8 cellular contexts compared by ENCODE assay signal in the genomic region with DNA sequence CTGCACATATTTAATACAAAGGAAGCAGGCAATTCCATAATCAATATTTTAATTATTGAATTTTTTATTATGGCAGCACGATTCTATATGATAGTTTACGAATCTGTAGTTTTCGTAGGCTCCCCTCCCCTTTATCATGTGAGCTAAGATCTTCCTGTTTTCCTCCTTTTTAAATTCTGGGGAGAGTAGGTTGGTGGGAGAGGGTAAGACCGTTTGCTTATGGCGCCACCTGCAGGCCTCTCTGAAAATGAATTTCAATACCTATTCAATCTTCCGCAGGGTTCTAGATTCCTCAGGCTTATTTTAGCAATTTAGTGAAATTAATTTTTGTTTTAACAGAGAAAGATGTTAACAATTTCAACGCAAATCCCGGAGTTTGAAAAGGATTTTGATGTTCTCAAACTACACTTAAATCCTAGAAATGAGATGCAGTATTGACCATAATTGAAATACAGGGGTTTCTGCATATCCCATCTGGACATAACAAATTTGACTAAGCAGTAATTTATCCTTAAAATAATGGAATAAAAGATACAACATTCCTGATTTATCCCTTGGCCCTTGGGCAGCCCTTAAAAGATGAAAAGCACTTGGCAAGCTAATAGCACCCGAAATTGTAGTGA. TPM values are rescaled to one million over a fixed set of nuclear protein-coding genes. Genes with fewer than 3 reads are reported as not detected.
A peak's percentile ranks its signal among the peaks of the same experiment; 100 is the strongest.
DNase-seq lines count a peak whose midpoint lies in the region; ATAC-seq and TF ChIP-seq lines count a peak whose summit lies in the region.

No MANE protein-coding gene starts in this region.

- H3K27me3 ChIP-seq in esophagus muscularis mucosa (peaks cover 7 to 81% (median 53%) of the 10 kb centered on the region in 4 donors), osteoblast (ENCODE audit: insufficient read depth, low read length) (peaks cover 6% of the 10 kb centered on the region)

- no peak for TF ChIP-seq POLR2A in esophagus muscularis mucosa (IDR thresholded peaks at IDR 0.05; ENCODE audit: low read depth)

- TF ChIP-seq CTCF in esophagus muscularis mucosa (IDR thresholded peaks at IDR 0.05), result peak; percentile 55 to 67 (median 61)
- peak; percentile 72 for TF ChIP-seq CTCF in osteoblast (IDR thresholded peaks at IDR 0.05; ENCODE audit: extremely low read depth, low read depth, low read length)

- no peak for TF ChIP-seq EP300 in esophagus muscularis mucosa (IDR thresholded peaks at IDR 0.05)

- H3K27ac ChIP-seq in esophagus muscularis mucosa (replicated peaks in 1 of 4) (no peak overlapping the region), osteoblast (ENCODE audit: low read depth, low read length) (no peak overlapping the region)

- H3K4me1 Mint-ChIP-seq in activated naive CD8-positive, alpha-beta T cell treated with anti-CD3 and anti-CD28 coated beads, Interleukin-2, amount 10 ng/mL, durations not matched to agents 7 days and 5 days, result peaks cover 3% of the 10 kb centered on the region
- H3K4me1 Mint-ChIP-seq in activated naive CD8-positive, alpha-beta T cell treated with anti-CD3 and anti-CD28 coated beads for 36 hours, result peaks cover 5% of the 10 kb centered on the region
- no peaks in the 10 kb centered on the region for H3K4me1 Mint-ChIP-seq in T-helper 2 cell treated with Interferon-gamma antibody and Interleukin-4, amounts not matched to agents 5 μg/mL and 100 μg/mL, for 36 hours (ENCODE audit: low read depth)
- no peaks in the 10 kb centered on the region for H3K4me1 Mint-ChIP-seq in stimulated activated memory B cell treated with anti-CD40 and anti-IgM and Interleukin-4, amounts not matched to agents 10 μg/mL and 1 μg/mL and 100 μg/mL, for 72 hours

- H2AFZ ChIP-seq in osteoblast (ENCODE audit: low read length), result no peak overlapping the region

- no peaks in the 10 kb centered on the region for H3K79me2 ChIP-seq in osteoblast (ENCODE audit: insufficient read depth, low read length)

- intact Hi-C loops in esophagus muscularis mucosa (cut with DNase I), result loop anchor here (2.0 kb wide), 1 partner anchor 414 kb away; no protein-coding TSS in a partner anchor

- H3K4me3 Mint-ChIP-seq in activated naive CD8-positive, alpha-beta T cell treated with anti-CD3 and anti-CD28 coated beads, Interleukin-2, amount 10 ng/mL, durations not matched to agents 7 days and 5 days, result no peak overlapping the region
- no peak overlapping the region for H3K4me3 Mint-ChIP-seq in activated naive CD8-positive, alpha-beta T cell treated with anti-CD3 and anti-CD28 coated beads for 36 hours
- H3K4me3 Mint-ChIP-seq in T-helper 2 cell treated with Interferon-gamma antibody and Interleukin-4, amounts not matched to agents 5 μg/mL and 100 μg/mL, for 36 hours, result no peak overlapping the region
- H3K4me3 Mint-ChIP-seq in stimulated activated memory B cell treated with anti-CD40 and anti-IgM and Interleukin-4, amounts not matched to agents 10 μg/mL and 1 μg/mL and 100 μg/mL, for 72 hours, result no peak overlapping the region

- 26% methylated on average over 9 of the region's 9 CpGs for WGBS in esophagus muscularis mucosa

- H3K4me3 ChIP-seq in esophagus muscularis mucosa, result no peak overlapping the region
- no peak overlapping the region for H3K4me3 ChIP-seq in osteoblast (ENCODE audit: insufficient read depth, low read length)

- no peak for DNase-seq in activated naive CD8-positive, alpha-beta T cell treated with anti-CD3 and anti-CD28 coated beads, Interleukin-2, amount 10 ng/mL, durations not matched to agents 7 days and 5 days
- DNase-seq in activated naive CD8-positive, alpha-beta T cell treated with anti-CD3 and anti-CD28 coated beads for 36 hours, result no peak
- DNase-seq in NCI-H1694 (lab: John Stamatoyannopoulos, UW), result peak; percentile 82
- DNase-seq in T-helper 2 cell treated with Interferon-gamma antibody and Interleukin-4, amounts not matched to agents 5 μg/mL and 100 μg/mL, for 36 hours (ENCODE audit: low spot score), result no peak
- DNase-seq in esophagus muscularis mucosa (ENCODE audit: extremely low spot score), result no peak
- peak; percentile 95 for DNase-seq in osteoblast (ENCODE audit: insufficient read length, low spot score, missing footprints)

- peak overlapping the region; percentile 85 for H3K4me2 ChIP-seq in osteoblast (ENCODE audit: insufficient read depth, low read length)

- no peak for ATAC-seq in activated naive CD8-positive, alpha-beta T cell treated with anti-CD3 and anti-CD28 coated beads, Interleukin-2, amount 10 ng/mL, durations not matched to agents 7 days and 5 days (ENCODE audit: low read depth)
- no peak for ATAC-seq in stimulated activated memory B cell treated with anti-CD40 and anti-IgM and Interleukin-4, amounts not matched to agents 10 μg/mL and 1 μg/mL and 100 μg/mL, for 72 hours
- no peak for ATAC-seq in HG02610 (IDR thresholded peaks at IDR 0.05; ENCODE audit: unreplicated experiment)

- no peaks in the 10 kb centered on the region for H3K36me3 Mint-ChIP-seq in activated naive CD8-positive, alpha-beta T cell treated with anti-CD3 and anti-CD28 coated beads, Interleukin-2, amount 10 ng/mL, durations not matched to agents 7 days and 5 days
- no peaks in the 10 kb centered on the region for H3K36me3 Mint-ChIP-seq in activated naive CD8-positive, alpha-beta T cell treated with anti-CD3 and anti-CD28 coated beads for 36 hours
- H3K36me3 Mint-ChIP-seq in T-helper 2 cell treated with Interferon-gamma antibody and Interleukin-4, amounts not matched to agents 5 μg/mL and 100 μg/mL, for 36 hours (ENCODE audit: low read depth), result no peaks in the 10 kb centered on the region
- no peaks in the 10 kb centered on the region for H3K36me3 Mint-ChIP-seq in stimulated activated memory B cell treated with anti-CD40 and anti-IgM and Interleukin-4, amounts not matched to agents 10 μg/mL and 1 μg/mL and 100 μg/mL, for 72 hours

- peaks cover 0 to 4% (median 0%) of the 10 kb centered on the region in 4 donors for H3K9me3 ChIP-seq in esophagus muscularis mucosa
- H3K9me3 ChIP-seq in osteoblast (ENCODE audit: low read depth, low read length), result no peaks in the 10 kb centered on the region

- H3K27ac Mint-ChIP-seq in activated naive CD8-positive, alpha-beta T cell treated with anti-CD3 and anti-CD28 coated beads, Interleukin-2, amount 10 ng/mL, durations not matched to agents 7 days and 5 days, result peak overlapping the region; percentile 67
- H3K27ac Mint-ChIP-seq in activated naive CD8-positive, alpha-beta T cell treated with anti-CD3 and anti-CD28 coated beads for 36 hours, result no peak overlapping the region
- peak overlapping the region; percentile 63 for H3K27ac Mint-ChIP-seq in T-helper 2 cell treated with Interferon-gamma antibody and Interleukin-4, amounts not matched to agents 5 μg/mL and 100 μg/mL, for 36 hours
- no peak overlapping the region for H3K27ac Mint-ChIP-seq in stimulated activated memory B cell treated with anti-CD40 and anti-IgM and Interleukin-4, amounts not matched to agents 10 μg/mL and 1 μg/mL and 100 μg/mL, for 72 hours

- peaks cover 49% of the 10 kb centered on the region for H3K27me3 Mint-ChIP-seq in activated naive CD8-positive, alpha-beta T cell treated with anti-CD3 and anti-CD28 coated beads, Interleukin-2, amount 10 ng/mL, durations not matched to agents 7 days and 5 days
- peaks cover 88% of the 10 kb centered on the region for H3K27me3 Mint-ChIP-seq in activated naive CD8-positive, alpha-beta T cell treated with anti-CD3 and anti-CD28 coated beads for 36 hours
- peaks cover 43% of the 10 kb centered on the region for H3K27me3 Mint-ChIP-seq in T-helper 2 cell treated with Interferon-gamma antibody and Interleukin-4, amounts not matched to agents 5 μg/mL and 100 μg/mL, for 36 hours (ENCODE audit: low read depth)
- H3K27me3 Mint-ChIP-seq in stimulated activated memory B cell treated with anti-CD40 and anti-IgM and Interleukin-4, amounts not matched to agents 10 μg/mL and 1 μg/mL and 100 μg/mL, for 72 hours, result peaks cover 97% of the 10 kb centered on the region

- H3K36me3 ChIP-seq in esophagus muscularis mucosa, result no peaks in the 10 kb centered on the region
- no peaks in the 10 kb centered on the region for H3K36me3 ChIP-seq in osteoblast (ENCODE audit: insufficient read depth, low read length)

- H3K4me1 ChIP-seq in esophagus muscularis mucosa (peaks cover 18 to 28% (median 27%) of the 10 kb centered on the region in 4 donors), osteoblast (ENCODE audit: insufficient read depth, low read length) (peaks cover 17% of the 10 kb centered on the region)

- H4K20me1 ChIP-seq in osteoblast (ENCODE audit: insufficient read depth, low read length), result no peaks in the 10 kb centered on the region

- POLR2A ChIA-PET in activated naive CD8-positive, alpha-beta T cell treated with anti-CD3 and anti-CD28 coated beads, Interleukin-2, amount 10 ng/mL, durations not matched to agents 7 days and 5 days (lab: Charles Lee), result no interaction called here

- no peaks in the 10 kb centered on the region for H3K9me3 Mint-ChIP-seq in activated naive CD8-positive, alpha-beta T cell treated with anti-CD3 and anti-CD28 coated beads, Interleukin-2, amount 10 ng/mL, durations not matched to agents 7 days and 5 days
- H3K9me3 Mint-ChIP-seq in activated naive CD8-positive, alpha-beta T cell treated with anti-CD3 and anti-CD28 coated beads for 36 hours, result no peaks in the 10 kb centered on the region
- no peaks in the 10 kb centered on the region for H3K9me3 Mint-ChIP-seq in T-helper 2 cell treated with Interferon-gamma antibody and Interleukin-4, amounts not matched to agents 5 μg/mL and 100 μg/mL, for 36 hours
- H3K9me3 Mint-ChIP-seq in stimulated activated memory B cell treated with anti-CD40 and anti-IgM and Interleukin-4, amounts not matched to agents 10 μg/mL and 1 μg/mL and 100 μg/mL, for 72 hours, result peaks cover 9% of the 10 kb centered on the region

RNA-seq across cellular contexts. Expression of a gene that starts 12.8 kb away (rescaled TPM):
- total RNA-seq in activated naive CD8-positive, alpha-beta T cell treated with anti-CD3 and anti-CD28 coated beads, Interleukin-2, amount 10 ng/mL, durations not matched to agents 7 days and 5 days, result not detected
- total RNA-seq in activated naive CD8-positive, alpha-beta T cell treated with anti-CD3 and anti-CD28 coated beads for 36 hours, result not detected
- not detected for total RNA-seq in esophagus muscularis mucosa
- total RNA-seq in osteoblast, result not detected in 2 replicates

Comparison
In these comparisons a context has a peak if more than half of its experiments do, and no peak if none do; other contexts are left out.
1. H3K27ac Mint-ChIP-seq: peak in activated naive CD8-positive, alpha-beta T cell treated with anti-CD3 and anti-CD28 coated beads, Interleukin-2, amount 10 ng/mL, durations not matched to agents 7 days and 5 days (single experiment) and T-helper 2 cell treated with Interferon-gamma antibody and Interleukin-4, amounts not matched to agents 5 μg/mL and 100 μg/mL, for 36 hours (single experiment); none in activated naive CD8-positive, alpha-beta T cell treated with anti-CD3 and anti-CD28 coated beads for 36 hours (single experiment) and stimulated activated memory B cell treated with anti-CD40 and anti-IgM and Interleukin-4, amounts not matched to agents 10 μg/mL and 1 μg/mL and 100 μg/mL, for 72 hours (single experiment).
2. DNase-seq: peak in NCI-H1694 (single experiment) and osteoblast (single experiment); none in activated naive CD8-positive, alpha-beta T cell treated with anti-CD3 and anti-CD28 coated beads, Interleukin-2, amount 10 ng/mL, durations not matched to agents 7 days and 5 days (single experiment), activated naive CD8-positive, alpha-beta T cell treated with anti-CD3 and anti-CD28 coated beads for 36 hours (single experiment), T-helper 2 cell treated with Interferon-gamma antibody and Interleukin-4, amounts not matched to agents 5 μg/mL and 100 μg/mL, for 36 hours (single experiment) and esophagus muscularis mucosa (single experiment).